ENCODE assay signal across 19 cellular contexts in genomic region chr9:130630506-130631330, GRCh38. TPM values are rescaled to one million over a fixed set of nuclear protein-coding genes. Genes with fewer than 3 reads are reported as not detected.
"Had no signal": no experiment of that assay in that cellular context is flagged by ENCODE, and none has a peak within 500 bp of the region (broad histone marks: within the 10 kb centered on the region; RNA-seq: fewer than 3 reads in every experiment).

No MANE protein-coding gene starts in this region.

- FAIRE-seq: bronchial epithelial cell, kidney had no signal

- DNase-seq: activated CD4-positive, alpha-beta memory T cell treated with anti-CD3 and anti-CD28 coated beads, Interleukin-2, amount 10 ng/mL, durations not matched to agents 7 days and 5 days; activated CD4-positive, CD25-positive, alpha-beta regulatory T cell treated with anti-CD3 and anti-CD28 coated beads, Interleukin-2, amount 50 U/mL, for 72 hours; activated gamma-delta T cell; activated naive CD8-positive, alpha-beta T cell treated with anti-CD3 and anti-CD28 coated beads, Interleukin-2, amount 10 ng/mL, durations not matched to agents 7 days and 5 days; activated T-cell treated with anti-CD3 and anti-CD28 coated beads, Interleukin-2, amount 50 U/mL, for 48 hours; kidney; naive B cell; psoas muscle; stimulated activated CD4-positive, alpha-beta T cell treated with anti-CD3 and anti-CD28 coated beads, Interleukin-2, amount 100 ng/mL, for 48 hours; stimulated activated naive CD8-positive, alpha-beta T cell treated with anti-CD3 and anti-CD28 coated beads, Interleukin-15, Interleukin-2, amounts not matched to agents 100 U/mL and 50 U/mL, for 24 hours; SW 1271; upper lobe of left lung had no signal

- H3K27ac Mint-ChIP-seq: activated CD4-positive, alpha-beta memory T cell treated with anti-CD3 and anti-CD28 coated beads, Interleukin-2, amount 10 ng/mL, durations not matched to agents 7 days and 5 days; activated naive CD8-positive, alpha-beta T cell treated with anti-CD3 and anti-CD28 coated beads, Interleukin-2, amount 10 ng/mL, durations not matched to agents 7 days and 5 days; naive B cell; T-helper 2 cell treated with Interferon-gamma antibody and Interleukin-4, amounts not matched to agents 5 μg/mL and 100 μg/mL, for 36 hours had no signal

- H3K4me3 ChIP-seq: dorsolateral prefrontal cortex, esophagus muscularis mucosa, psoas muscle, suprapubic skin, upper lobe of left lung had no signal

- H3K27me3 Mint-ChIP-seq: activated CD4-positive, alpha-beta memory T cell treated with anti-CD3 and anti-CD28 coated beads, Interleukin-2, amount 10 ng/mL, durations not matched to agents 7 days and 5 days; activated naive CD8-positive, alpha-beta T cell treated with anti-CD3 and anti-CD28 coated beads, Interleukin-2, amount 10 ng/mL, durations not matched to agents 7 days and 5 days; naive B cell had no signal

- ATAC-seq: psoas muscle; stimulated activated naive CD8-positive, alpha-beta T cell treated with anti-CD3 and anti-CD28 coated beads, Interleukin-15, Interleukin-2, amounts not matched to agents 100 U/mL and 50 U/mL, for 24 hours had no signal

- H3K9me3 ChIP-seq: esophagus muscularis mucosa, psoas muscle, suprapubic skin, upper lobe of left lung had no signal

- H3K9me3 Mint-ChIP-seq: activated CD4-positive, alpha-beta memory T cell treated with anti-CD3 and anti-CD28 coated beads, Interleukin-2, amount 10 ng/mL, durations not matched to agents 7 days and 5 days; activated naive CD8-positive, alpha-beta T cell treated with anti-CD3 and anti-CD28 coated beads, Interleukin-2, amount 10 ng/mL, durations not matched to agents 7 days and 5 days; naive B cell; T-helper 2 cell treated with Interferon-gamma antibody and Interleukin-4, amounts not matched to agents 5 μg/mL and 100 μg/mL, for 36 hours had no signal

- H3K4me1 Mint-ChIP-seq: activated CD4-positive, alpha-beta memory T cell treated with anti-CD3 and anti-CD28 coated beads, Interleukin-2, amount 10 ng/mL, durations not matched to agents 7 days and 5 days; activated naive CD8-positive, alpha-beta T cell treated with anti-CD3 and anti-CD28 coated beads, Interleukin-2, amount 10 ng/mL, durations not matched to agents 7 days and 5 days had no signal

- H3K27ac ChIP-seq: esophagus muscularis mucosa, psoas muscle, suprapubic skin, upper lobe of left lung had no signal

- H3K27me3 ChIP-seq: dorsolateral prefrontal cortex, esophagus muscularis mucosa, suprapubic skin, upper lobe of left lung had no signal

- H3K4me3 Mint-ChIP-seq: activated CD4-positive, alpha-beta memory T cell treated with anti-CD3 and anti-CD28 coated beads, Interleukin-2, amount 10 ng/mL, durations not matched to agents 7 days and 5 days; activated naive CD8-positive, alpha-beta T cell treated with anti-CD3 and anti-CD28 coated beads, Interleukin-2, amount 10 ng/mL, durations not matched to agents 7 days and 5 days; naive B cell; T-helper 2 cell treated with Interferon-gamma antibody and Interleukin-4, amounts not matched to agents 5 μg/mL and 100 μg/mL, for 36 hours had no signal

- H3K4me1 ChIP-seq: psoas muscle, suprapubic skin, upper lobe of left lung had no signal

RNA-seq across cellular contexts. Expression of gene PRDM12, which starts 33.7 kb away (rescaled TPM):
- total RNA-seq: activated CD4-positive, alpha-beta memory T cell treated with anti-CD3 and anti-CD28 coated beads, Interleukin-2, amount 10 ng/mL, durations not matched to agents 7 days and 5 days; aorta; bronchial epithelial cell; esophagus muscularis mucosa; fibroblast of villous mesenchyme; kidney; psoas muscle; suprapubic skin had no signal
- polyA plus RNA-seq: aorta had no signal
